In genomic region chr17:17401271-17401781, GRCh38 we compare ENCODE assay signal across 8 cellular contexts.
A peak's percentile ranks its signal among the peaks of the same experiment; 100 is the strongest.
DNase-seq lines count a peak whose midpoint lies in the region; ATAC-seq and TF ChIP-seq lines count a peak whose summit lies in the region.

No MANE protein-coding gene starts in this region.

- no peak overlapping the region for H3K27ac Mint-ChIP-seq in immature natural killer cell

- no peak overlapping the region for H3K4me3 Mint-ChIP-seq in immature natural killer cell

- TF ChIP-seq CTCF in GM12874 (IDR thresholded peaks at IDR 0.05; ENCODE audit: insufficient read depth, low read depth, low read length): 0 out of 2 replicates have a peak, but pooled peaks have one; percentile 34

- H3K36me3 Mint-ChIP-seq in immature natural killer cell: no peaks in the 10 kb centered on the region

- peaks cover 22 to 32% of the 10 kb centered on the region in 2 donors for H3K4me1 Mint-ChIP-seq in immature natural killer cell

- H3K9me3 Mint-ChIP-seq in immature natural killer cell: no peaks in the 10 kb centered on the region

- ATAC-seq in GM19397 (IDR thresholded peaks at IDR 0.05; ENCODE audit: unreplicated experiment): no peak

- DNase-seq in AG20443 (ENCODE audit: low spot score) (peak; percentile 51), SHP77 treated with DMSO at 0.1 percent for 48 hours (lab: John Stamatoyannopoulos, UW) (peak; percentile 80), iPS-NIHi7 (ENCODE audit: extremely low spot score) (peak; percentile 86), immature natural killer cell (no peak), GM19240 (ENCODE audit: insufficient read length, low spot score) (no peak), KG1 (lab: John Stamatoyannopoulos, UW) (no peak)

- peaks cover 0 to 1% (median 0%) of the 10 kb centered on the region in 3 donors for H3K27me3 Mint-ChIP-seq in immature natural killer cell (ENCODE audit: low read depth in 3 of 3)

Comparison
In these comparisons a context has a peak if more than half of its experiments do, and no peak if none do; other contexts are left out.
1. DNase-seq: peak in AG20443 (single experiment), SHP77 treated with DMSO at 0.1 percent for 48 hours (single experiment) and iPS-NIHi7 (single experiment); none in immature natural killer cell (0 of 3), GM19240 (single experiment) and KG1 (single experiment).